In the genomic region with DNA sequence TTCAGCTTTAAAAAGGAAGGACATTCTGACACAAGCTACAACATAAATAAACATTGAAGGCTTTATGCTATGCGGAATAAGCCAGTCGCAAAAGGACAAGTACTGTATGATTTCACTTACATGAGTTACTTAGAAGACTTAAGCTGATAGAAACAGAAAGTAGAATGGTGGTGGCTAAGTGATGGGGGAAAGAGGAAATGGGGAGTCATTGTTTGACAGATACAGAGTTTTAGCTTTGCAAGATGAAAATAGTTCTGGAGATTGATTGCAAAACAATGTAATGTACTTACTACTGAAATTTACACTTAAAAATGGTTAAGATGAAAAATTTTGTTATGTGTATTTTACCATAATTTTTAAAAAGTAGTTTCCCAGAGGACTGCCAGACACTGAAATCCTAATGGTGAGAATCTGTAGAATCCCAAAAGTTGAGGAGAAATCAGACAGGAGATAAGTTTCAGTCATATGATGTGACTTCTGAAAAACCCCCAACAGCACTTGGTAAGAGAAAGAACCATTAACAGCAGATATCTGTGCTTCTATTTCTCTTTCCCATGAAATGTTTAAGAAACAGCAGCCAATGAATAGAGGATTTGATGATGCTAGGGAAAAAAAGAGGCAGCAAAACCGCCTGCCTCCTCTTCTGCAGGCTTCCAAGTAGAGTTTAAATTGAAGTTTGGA, we compare ENCODE assay signal across 1 cellular context.
TF ChIP-seq lines count a peak whose summit lies in the region.

No MANE protein-coding gene starts in this region.

TF ChIP-seq in GM12878, 131 proteins besides CTCF, POLR2A, EP300 and RAD21:
- peak; percentile 68 to 70 for TF ChIP-seq IKZF2 (IDR thresholded peaks at IDR 0.05)
- TF ChIP-seq ZZZ3 (IDR thresholded peaks at IDR 0.05; ENCODE audit: control insufficient read depth, insufficient read length, low read depth) = no peak
- TF ChIP-seq GABPA (IDR thresholded peaks at IDR 0.05; ENCODE audit: low read depth) = no peak
- peak; percentile 77; the same call in 1 of the 2 replicates for TF ChIP-seq ZNF217 (IDR thresholded peaks at IDR 0.05)
- peak in 1 of 2 experiments; percentile 54; a peak in 1 of 4 replicates for TF ChIP-seq ETV6 (conservative IDR thresholded peaks at IDR 0.05 in 1 of 2, IDR thresholded peaks at IDR 0.05 in 1 of 2; ENCODE audit: borderline replicate concordance in 1 of 2, low read depth in 1 of 2)
- no peak for TF ChIP-seq ZNF622 (IDR thresholded peaks at IDR 0.05)
- TF ChIP-seq NFIC (IDR thresholded peaks at IDR 0.05; ENCODE audit: low read depth, low read length) = peak; percentile 73
- peak; percentile 77; the same call in 1 of the 2 replicates for TF ChIP-seq IRF4 (IDR thresholded peaks at IDR 0.05; ENCODE audit: low read depth, low read length)
- TF ChIP-seq, protein P1, sequence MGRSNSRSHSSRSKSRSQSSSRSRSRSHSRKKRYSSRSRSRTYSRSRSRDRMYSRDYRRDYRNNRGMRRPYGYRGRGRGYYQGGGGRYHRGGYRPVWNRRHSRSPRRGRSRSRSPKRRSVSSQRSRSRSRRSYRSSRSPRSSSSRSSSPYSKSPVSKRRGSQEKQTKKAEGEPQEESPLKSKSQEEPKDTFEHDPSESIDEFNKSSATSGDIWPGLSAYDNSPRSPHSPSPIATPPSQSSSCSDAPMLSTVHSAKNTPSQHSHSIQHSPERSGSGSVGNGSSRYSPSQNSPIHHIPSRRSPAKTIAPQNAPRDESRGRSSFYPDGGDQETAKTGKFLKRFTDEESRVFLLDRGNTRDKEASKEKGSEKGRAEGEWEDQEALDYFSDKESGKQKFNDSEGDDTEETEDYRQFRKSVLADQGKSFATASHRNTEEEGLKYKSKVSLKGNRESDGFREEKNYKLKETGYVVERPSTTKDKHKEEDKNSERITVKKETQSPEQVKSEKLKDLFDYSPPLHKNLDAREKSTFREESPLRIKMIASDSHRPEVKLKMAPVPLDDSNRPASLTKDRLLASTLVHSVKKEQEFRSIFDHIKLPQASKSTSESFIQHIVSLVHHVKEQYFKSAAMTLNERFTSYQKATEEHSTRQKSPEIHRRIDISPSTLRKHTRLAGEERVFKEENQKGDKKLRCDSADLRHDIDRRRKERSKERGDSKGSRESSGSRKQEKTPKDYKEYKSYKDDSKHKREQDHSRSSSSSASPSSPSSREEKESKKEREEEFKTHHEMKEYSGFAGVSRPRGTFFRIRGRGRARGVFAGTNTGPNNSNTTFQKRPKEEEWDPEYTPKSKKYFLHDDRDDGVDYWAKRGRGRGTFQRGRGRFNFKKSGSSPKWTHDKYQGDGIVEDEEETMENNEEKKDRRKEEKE (IDR thresholded peaks at IDR 0.05) = no peak
- no peak for TF ChIP-seq RELA (IDR thresholded peaks at IDR 0.05; ENCODE audit: borderline replicate concordance, partially characterized antibody)
- no peak for TF ChIP-seq SREBF1 (IDR thresholded peaks at IDR 0.05; ENCODE audit: low read length)
- TF ChIP-seq JUNB (IDR thresholded peaks at IDR 0.05) = peak; percentile 78
- TF ChIP-seq JUND (IDR thresholded peaks at IDR 0.05; ENCODE audit: low read depth, low read length) = no peak
- no peak for TF ChIP-seq RCOR1 (conservative IDR thresholded peaks at IDR 0.05; ENCODE audit: low read depth, low read length)
- no peak for TF ChIP-seq TCF3 (IDR thresholded peaks at IDR 0.05; ENCODE audit: borderline replicate concordance, insufficient read depth, low read depth, low read length)
- no peak for TF ChIP-seq BHLHE40 (IDR thresholded peaks at IDR 0.05; ENCODE audit: borderline replicate concordance in 1 of 2, low read depth in 2 of 2, low read length in 1 of 2)
- peak; percentile 23 for TF ChIP-seq MEF2B (IDR thresholded peaks at IDR 0.05; ENCODE audit: partially characterized antibody, poor library complexity, severe bottlenecking)
- no peak for TF ChIP-seq SMC3 (IDR thresholded peaks at IDR 0.05; ENCODE audit: borderline replicate concordance, low read length)
- no peak for TF ChIP-seq KAT2A (conservative IDR thresholded peaks at IDR 0.05; ENCODE audit: control insufficient read depth, low read depth, low read length)
- TF ChIP-seq ATF7 (IDR thresholded peaks at IDR 0.05; ENCODE audit: low read depth) = peak; percentile 61
- TF ChIP-seq PAX5 (IDR thresholded peaks at IDR 0.05; ENCODE audit: borderline replicate concordance, low read depth, low read length) = peak; percentile 38; the same call in 1 of the 2 replicates
- TF ChIP-seq ZBED1 (IDR thresholded peaks at IDR 0.05; ENCODE audit: borderline replicate concordance) = no peak
- TF ChIP-seq ESRRA (IDR thresholded peaks at IDR 0.05; ENCODE audit: low read length) = no peak
- no peak for TF ChIP-seq CHD2 (IDR thresholded peaks at IDR 0.05; ENCODE audit: borderline replicate concordance, low read depth, low read length)
- TF ChIP-seq NBN (IDR thresholded peaks at IDR 0.05) = peak; percentile 65; the same call in 1 of the 2 replicates
- TF ChIP-seq MYB (IDR thresholded peaks at IDR 0.05; ENCODE audit: borderline replicate concordance, low read depth, low read length) = no peak
- TF ChIP-seq NR2F1 (conservative IDR thresholded peaks at IDR 0.05) = no peak
- TF ChIP-seq BCL11A (IDR thresholded peaks at IDR 0.05; ENCODE audit: low read depth, low read length) = peak; percentile 76
- TF ChIP-seq, protein P2, sequence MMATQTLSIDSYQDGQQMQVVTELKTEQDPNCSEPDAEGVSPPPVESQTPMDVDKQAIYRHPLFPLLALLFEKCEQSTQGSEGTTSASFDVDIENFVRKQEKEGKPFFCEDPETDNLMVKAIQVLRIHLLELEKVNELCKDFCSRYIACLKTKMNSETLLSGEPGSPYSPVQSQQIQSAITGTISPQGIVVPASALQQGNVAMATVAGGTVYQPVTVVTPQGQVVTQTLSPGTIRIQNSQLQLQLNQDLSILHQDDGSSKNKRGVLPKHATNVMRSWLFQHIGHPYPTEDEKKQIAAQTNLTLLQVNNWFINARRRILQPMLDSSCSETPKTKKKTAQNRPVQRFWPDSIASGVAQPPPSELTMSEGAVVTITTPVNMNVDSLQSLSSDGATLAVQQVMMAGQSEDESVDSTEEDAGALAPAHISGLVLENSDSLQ (IDR thresholded peaks at IDR 0.05) = peak; percentile 77; the same call in 1 of the 2 replicates
- TF ChIP-seq, protein P3, sequence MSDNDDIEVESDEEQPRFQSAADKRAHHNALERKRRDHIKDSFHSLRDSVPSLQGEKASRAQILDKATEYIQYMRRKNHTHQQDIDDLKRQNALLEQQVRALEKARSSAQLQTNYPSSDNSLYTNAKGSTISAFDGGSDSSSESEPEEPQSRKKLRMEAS (IDR thresholded peaks at IDR 0.05; ENCODE audit: low read depth, low read length) = no peak
- no peak for TF ChIP-seq EGR1 (IDR thresholded peaks at IDR 0.05; ENCODE audit: borderline replicate concordance in 1 of 2, low read depth in 2 of 2, low read length in 2 of 2)
- TF ChIP-seq MYC (IDR thresholded peaks at IDR 0.05; ENCODE audit: insufficient read depth, insufficient read length, insufficient replicate concordance, low read length, severe bottlenecking) = no peak
- TF ChIP-seq, protein P4, sequence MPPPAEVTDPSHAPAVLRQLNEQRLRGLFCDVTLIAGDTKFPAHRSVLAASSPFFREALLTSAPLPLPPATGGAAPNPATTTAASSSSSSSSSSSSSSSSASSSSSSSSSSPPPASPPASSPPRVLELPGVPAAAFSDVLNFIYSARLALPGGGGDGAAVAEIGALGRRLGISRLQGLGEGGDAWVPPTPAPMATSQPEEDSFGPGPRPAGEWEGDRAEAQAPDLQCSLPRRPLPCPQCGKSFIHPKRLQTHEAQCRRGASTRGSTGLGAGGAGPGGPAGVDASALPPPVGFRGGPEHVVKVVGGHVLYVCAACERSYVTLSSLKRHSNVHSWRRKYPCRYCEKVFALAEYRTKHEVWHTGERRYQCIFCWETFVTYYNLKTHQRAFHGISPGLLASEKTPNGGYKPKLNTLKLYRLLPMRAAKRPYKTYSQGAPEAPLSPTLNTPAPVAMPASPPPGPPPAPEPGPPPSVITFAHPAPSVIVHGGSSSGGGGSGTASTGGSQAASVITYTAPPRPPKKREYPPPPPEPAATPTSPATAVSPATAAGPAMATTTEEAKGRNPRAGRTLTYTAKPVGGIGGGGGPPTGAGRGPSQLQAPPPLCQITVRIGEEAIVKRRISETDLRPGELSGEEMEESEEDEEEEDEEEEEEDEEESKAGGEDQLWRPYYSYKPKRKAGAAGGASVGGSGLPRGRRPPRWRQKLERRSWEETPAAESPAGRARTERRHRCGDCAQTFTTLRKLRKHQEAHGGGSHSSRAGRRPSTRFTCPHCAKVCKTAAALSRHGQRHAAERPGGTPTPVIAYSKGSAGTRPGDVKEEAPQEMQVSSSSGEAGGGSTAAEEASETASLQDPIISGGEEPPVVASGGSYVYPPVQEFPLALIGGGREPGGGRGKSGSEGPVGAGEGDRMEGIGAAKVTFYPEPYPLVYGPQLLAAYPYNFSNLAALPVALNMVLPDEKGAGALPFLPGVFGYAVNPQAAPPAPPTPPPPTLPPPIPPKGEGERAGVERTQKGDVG (CRISPR knock-in tag; IDR thresholded peaks at IDR 0.05) = no peak
- TF ChIP-seq, protein P5, sequence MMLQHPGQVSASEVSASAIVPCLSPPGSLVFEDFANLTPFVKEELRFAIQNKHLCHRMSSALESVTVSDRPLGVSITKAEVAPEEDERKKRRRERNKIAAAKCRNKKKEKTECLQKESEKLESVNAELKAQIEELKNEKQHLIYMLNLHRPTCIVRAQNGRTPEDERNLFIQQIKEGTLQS (IDR thresholded peaks at IDR 0.05; ENCODE audit: borderline replicate concordance, extremely low read depth, low read depth, low read length) = no peak
- TF ChIP-seq KDM1A (IDR thresholded peaks at IDR 0.05; ENCODE audit: borderline replicate concordance) = no peak
- TF ChIP-seq CREM (IDR thresholded peaks at IDR 0.05; ENCODE audit: low read depth) = peak; percentile 34; the same call in 1 of the 2 replicates
- TF ChIP-seq FOXK2 (IDR thresholded peaks at IDR 0.05) = no peak
- TF ChIP-seq ZNF24 (IDR thresholded peaks at IDR 0.05) = 0 out of 2 replicates have a peak, but pooled peaks have one; percentile 29
- TF ChIP-seq RUNX3 (IDR thresholded peaks at IDR 0.05; ENCODE audit: low read length) = peak; percentile 71
- peak; percentile 27; the same call in 1 of the 2 replicates for TF ChIP-seq BMI1 (IDR thresholded peaks at IDR 0.05; ENCODE audit: borderline replicate concordance)
- TF ChIP-seq IKZF1 (conservative IDR thresholded peaks at IDR 0.05) = peak; percentile 39
- peak; percentile 94 for TF ChIP-seq SPI1 (IDR thresholded peaks at IDR 0.05; ENCODE audit: borderline replicate concordance, insufficient read depth, low read depth, low read length)
- TF ChIP-seq, protein P6, sequence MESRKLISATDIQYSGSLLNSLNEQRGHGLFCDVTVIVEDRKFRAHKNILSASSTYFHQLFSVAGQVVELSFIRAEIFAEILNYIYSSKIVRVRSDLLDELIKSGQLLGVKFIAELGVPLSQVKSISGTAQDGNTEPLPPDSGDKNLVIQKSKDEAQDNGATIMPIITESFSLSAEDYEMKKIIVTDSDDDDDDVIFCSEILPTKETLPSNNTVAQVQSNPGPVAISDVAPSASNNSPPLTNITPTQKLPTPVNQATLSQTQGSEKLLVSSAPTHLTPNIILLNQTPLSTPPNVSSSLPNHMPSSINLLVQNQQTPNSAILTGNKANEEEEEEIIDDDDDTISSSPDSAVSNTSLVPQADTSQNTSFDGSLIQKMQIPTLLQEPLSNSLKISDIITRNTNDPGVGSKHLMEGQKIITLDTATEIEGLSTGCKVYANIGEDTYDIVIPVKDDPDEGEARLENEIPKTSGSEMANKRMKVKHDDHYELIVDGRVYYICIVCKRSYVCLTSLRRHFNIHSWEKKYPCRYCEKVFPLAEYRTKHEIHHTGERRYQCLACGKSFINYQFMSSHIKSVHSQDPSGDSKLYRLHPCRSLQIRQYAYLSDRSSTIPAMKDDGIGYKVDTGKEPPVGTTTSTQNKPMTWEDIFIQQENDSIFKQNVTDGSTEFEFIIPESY (IDR thresholded peaks at IDR 0.05) = no peak
- no peak for TF ChIP-seq NFXL1 (IDR thresholded peaks at IDR 0.05; ENCODE audit: borderline replicate concordance)
- no peak for TF ChIP-seq STAT1 (conservative IDR thresholded peaks at IDR 0.05)
- TF ChIP-seq FOS (IDR thresholded peaks at IDR 0.05; ENCODE audit: borderline replicate concordance, extremely low read depth, insufficient read length) = no peak
- TF ChIP-seq, protein P7, sequence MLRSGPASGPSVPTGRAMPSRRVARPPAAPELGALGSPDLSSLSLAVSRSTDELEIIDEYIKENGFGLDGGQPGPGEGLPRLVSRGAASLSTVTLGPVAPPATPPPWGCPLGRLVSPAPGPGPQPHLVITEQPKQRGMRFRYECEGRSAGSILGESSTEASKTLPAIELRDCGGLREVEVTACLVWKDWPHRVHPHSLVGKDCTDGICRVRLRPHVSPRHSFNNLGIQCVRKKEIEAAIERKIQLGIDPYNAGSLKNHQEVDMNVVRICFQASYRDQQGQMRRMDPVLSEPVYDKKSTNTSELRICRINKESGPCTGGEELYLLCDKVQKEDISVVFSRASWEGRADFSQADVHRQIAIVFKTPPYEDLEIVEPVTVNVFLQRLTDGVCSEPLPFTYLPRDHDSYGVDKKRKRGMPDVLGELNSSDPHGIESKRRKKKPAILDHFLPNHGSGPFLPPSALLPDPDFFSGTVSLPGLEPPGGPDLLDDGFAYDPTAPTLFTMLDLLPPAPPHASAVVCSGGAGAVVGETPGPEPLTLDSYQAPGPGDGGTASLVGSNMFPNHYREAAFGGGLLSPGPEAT (IDR thresholded peaks at IDR 0.05; ENCODE audit: low read depth) = peak; percentile 47
- TF ChIP-seq DPF2 (IDR thresholded peaks at IDR 0.05) = peak; percentile 44; the same call in 1 of the 2 replicates
- no peak for TF ChIP-seq HDAC6 (IDR thresholded peaks at IDR 0.05; ENCODE audit: unreplicated experiment)
- TF ChIP-seq PML (IDR thresholded peaks at IDR 0.05; ENCODE audit: low read length) = no peak
- no peak for TF ChIP-seq TAF1 (IDR thresholded peaks at IDR 0.05; ENCODE audit: borderline replicate concordance, low read depth, low read length)
- 0 out of 2 replicates have a peak, but pooled peaks have one; percentile 45 for TF ChIP-seq MTA2 (IDR thresholded peaks at IDR 0.05; ENCODE audit: low read depth)
- TF ChIP-seq CHD4 (IDR thresholded peaks at IDR 0.05) = no peak
- no peak for TF ChIP-seq CBX5 (IDR thresholded peaks at IDR 0.05; ENCODE audit: low read depth)
